ENCODE assay signal across 19 cellular contexts in genomic region chr2:174438146-174438886, GRCh38. TPM values are rescaled to one million over a fixed set of nuclear protein-coding genes. Genes with fewer than 3 reads are reported as not detected.
DNase-seq lines count a peak whose midpoint lies in the region; ATAC-seq and TF ChIP-seq lines count a peak whose summit lies in the region.
"Had no signal": no experiment of that assay in that cellular context is flagged by ENCODE, and none has a peak within 500 bp of the region (broad histone marks: within the 10 kb centered on the region; RNA-seq: fewer than 3 reads in every experiment).

No MANE protein-coding gene starts in this region.

- intact Hi-C loops in psoas muscle (cut with DNase I), result no loop called here

- no peak overlapping the region for H3K4me3 ChIP-seq in MG63
- H3K4me3 ChIP-seq in psoas muscle, result no peak overlapping the region
- no peak overlapping the region for H3K4me3 ChIP-seq in HAP-1
- H3K4me3 ChIP-seq: ovary, spleen had no signal

- WGBS in psoas muscle, 3 donors, result 26 to 39% (median 26%) methylated on average over 13 of the region's 13 CpGs

- H3K36me3 ChIP-seq in MG63 (no peaks in the 10 kb centered on the region; the same call in 1 of the 2 replicates), psoas muscle (ENCODE audit: insufficient read depth in 1 of 2, low read depth in 1 of 2) (peaks cover 0 to 47% of the 10 kb centered on the region in 2 donors), HAP-1 (replicated peaks) (no peaks in the 10 kb centered on the region)
- H3K36me3 ChIP-seq: ovary had no signal

- H3K27me3 ChIP-seq in MG63 (no peaks in the 10 kb centered on the region), psoas muscle (ENCODE audit: insufficient read depth in 3 of 3, low read length in 2 of 3) (no peaks in the 10 kb centered on the region), HAP-1 (ENCODE audit: low read depth) (no peaks in the 10 kb centered on the region)
- H3K27me3 ChIP-seq: ovary, spleen had no signal

- in situ Hi-C loops in HAP-1 (cut with MboI; ENCODE audit: low sequenced_read_pairs), result no loop called here

- peak; percentile 28 to 86 (median 60) for ATAC-seq in psoas muscle
- no peak for ATAC-seq in HG03457 (IDR thresholded peaks at IDR 0.05; ENCODE audit: unreplicated experiment)
- ATAC-seq: CD8-positive, alpha-beta T cell; stimulated activated memory B cell treated with anti-CD40 and anti-IgM and Interleukin-4, amounts not matched to agents 10 μg/mL and 1 μg/mL and 100 μg/mL, for 72 hours had no signal

- H3K9me3 ChIP-seq in MG63, result no peaks in the 10 kb centered on the region
- no peaks in the 10 kb centered on the region for H3K9me3 ChIP-seq in psoas muscle
- no peaks in the 10 kb centered on the region for H3K9me3 ChIP-seq in HAP-1
- H3K9me3 ChIP-seq: ovary, spleen had no signal

- H3K27ac ChIP-seq in psoas muscle, result peak overlapping the region; percentile 44
- H3K27ac ChIP-seq: ovary, spleen had no signal

- TF ChIP-seq CTCF in psoas muscle (IDR thresholded peaks at IDR 0.05), result no peak

- DNase-seq in MG63 (peak; percentile 10), dermis blood vessel endothelial cell (peak; percentile 27), hypothalamus (lab: John Stamatoyannopoulos, UW) (peak; percentile 10 to 93 (median 72)), psoas muscle (peak; percentile 34 to 69), iPS-NIHi11 (ENCODE audit: low spot score) (no peak), NCI-H187 (lab: John Stamatoyannopoulos, UW) (no peak), HAP-1 (ENCODE audit: low spot score in 2 of 2) (no peak)
- DNase-seq: activated CD4-positive, alpha-beta T cell treated with anti-CD3 and anti-CD28 coated beads, Interleukin-2, amount 10 ng/mL, durations not matched to agents 7 days and 5 days; activated naive CD4-positive, alpha-beta T cell treated with anti-CD3 and anti-CD28 coated beads, Interleukin-2, amount 50 U/mL, for 16 hours; activated T-cell treated with anti-CD3 and anti-CD28 coated beads for 4 hours; CD8-positive, alpha-beta T cell; endodermal cell; NCI-H2081; NCI-H526; OCI-M1; ovary; spleen had no signal

- H3K4me1 ChIP-seq in psoas muscle, result peaks cover 10% of the 10 kb centered on the region
- no peaks in the 10 kb centered on the region for H3K4me1 ChIP-seq in HAP-1
- H3K4me1 ChIP-seq: spleen had no signal

RNA-seq across cellular contexts. Expression of gene SCRN3, which starts 42.8 kb away (rescaled TPM):
- 30.1 and 48.8 TPM in 2 replicates for total RNA-seq in MG63 (2014; rRNA removed; shearing (Covaris generic); ENCODE audit: low replicate concordance)
- 24.0 and 31.6 TPM in 2 replicates for total RNA-seq in dermis blood vessel endothelial cell
- total RNA-seq in psoas muscle, result 10 to 100 TPM; 22.5 to 44.4 (median 31.2) TPM
- 10 to 100 TPM in 2 of 3 donors, 1 to 10 TPM in 1; 9.1 to 33.2 (median 11.0) TPM for polyA plus RNA-seq in psoas muscle

RNA-seq across cellular contexts. Expression of gene GPR155, which starts 48.5 kb away (rescaled TPM):
- total RNA-seq in MG63 (2014; rRNA removed; shearing (Covaris generic); ENCODE audit: low replicate concordance), result 3.0 and 23.3 TPM in 2 replicates
- total RNA-seq in dermis blood vessel endothelial cell (0.93 and 1.0 TPM in 2 replicates), psoas muscle (1 to 10 TPM; 5.1 to 9.7 (median 6.5) TPM)
- polyA plus RNA-seq in psoas muscle, result 1 to 10 TPM; 1.0 to 4.9 (median 1.7) TPM

Comparison
In these comparisons a context has a peak if more than half of its experiments do, and no peak if none do; other contexts are left out.
1. DNase-seq: peak in MG63 (single experiment), dermis blood vessel endothelial cell (single experiment), hypothalamus (51 of 51) and psoas muscle (2 of 2); none in iPS-NIHi11 (single experiment), NCI-H187 (0 of 2) and HAP-1 (0 of 2).